10 cellular contexts compared by ENCODE assay signal in the genomic region with DNA sequence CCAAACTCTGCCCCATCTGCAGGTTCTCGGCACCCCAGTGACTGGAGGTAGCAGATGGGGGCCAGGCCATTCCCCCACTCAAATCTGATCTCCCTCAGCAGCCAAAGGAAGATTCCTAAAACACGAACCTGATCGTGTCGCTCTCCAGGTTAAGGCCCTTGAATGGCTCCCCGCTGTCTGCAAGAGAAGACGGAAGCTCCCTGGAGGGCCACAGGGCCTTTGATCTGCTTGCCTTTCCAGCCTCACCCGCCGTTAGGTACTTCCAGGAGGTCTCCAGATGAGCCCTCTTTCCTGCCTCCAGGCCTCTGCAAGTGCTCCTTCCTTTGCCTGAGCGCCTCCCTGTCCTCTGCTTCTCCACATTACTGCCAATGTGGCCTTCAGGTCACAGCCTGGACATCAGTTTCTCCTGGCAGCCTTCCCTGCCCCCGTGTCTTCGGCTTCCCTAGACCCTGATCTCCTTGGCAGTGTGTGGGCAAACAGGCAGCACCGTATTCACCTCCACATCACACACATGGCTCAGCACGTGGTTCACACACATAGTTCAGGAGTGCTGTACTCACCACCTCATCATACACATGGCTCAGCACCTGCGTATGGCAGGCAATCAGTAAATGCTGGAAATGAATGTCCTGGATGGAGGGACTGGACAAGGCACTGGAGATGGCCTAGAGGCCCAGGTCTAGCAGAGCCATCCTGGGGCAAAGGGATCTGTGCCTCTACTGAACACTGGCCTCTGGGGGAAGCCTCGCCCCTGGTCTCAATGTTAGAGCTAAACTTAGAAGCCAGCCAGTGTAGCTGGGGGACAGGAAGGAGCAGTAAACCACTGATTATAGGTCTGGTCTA. TPM values are rescaled to one million over a fixed set of nuclear protein-coding genes. Genes with fewer than 3 reads are reported as not detected.
DNase-seq lines count a peak whose midpoint lies in the region; ATAC-seq and TF ChIP-seq lines count a peak whose summit lies in the region.
"Had no signal": no experiment of that assay in that cellular context is flagged by ENCODE, and none has a peak within 500 bp of the region (broad histone marks: within the 10 kb centered on the region; RNA-seq: fewer than 3 reads in every experiment).

No MANE protein-coding gene starts in this region.

- no peak for TF ChIP-seq POLR2A in upper lobe of left lung (IDR thresholded peaks at IDR 0.05)

- peaks cover 31% of the 10 kb centered on the region for H3K4me1 Mint-ChIP-seq in activated naive CD8-positive, alpha-beta T cell treated with anti-CD3 and anti-CD28 coated beads, Interleukin-2, amount 10 ng/mL, durations not matched to agents 7 days and 5 days
- peaks cover 44% of the 10 kb centered on the region for H3K4me1 Mint-ChIP-seq in activated naive CD8-positive, alpha-beta T cell treated with anti-CD3 and anti-CD28 coated beads, Interleukin-2, amount 50 U/mL, for 24 hours
- H3K4me1 Mint-ChIP-seq in mesothelial cell of epicardium: peaks cover 79% of the 10 kb centered on the region

- H3K27me3 ChIP-seq in upper lobe of left lung: no peaks in the 10 kb centered on the region

- no peaks in the 10 kb centered on the region for H3K9me3 ChIP-seq in upper lobe of left lung

- WGBS in upper lobe of left lung, 2 donors: 84 to 90% methylated on average over 10 to 15 of the region's 15 CpGs

- H3K36me3 Mint-ChIP-seq in activated naive CD8-positive, alpha-beta T cell treated with anti-CD3 and anti-CD28 coated beads, Interleukin-2, amount 10 ng/mL, durations not matched to agents 7 days and 5 days: no peaks in the 10 kb centered on the region
- H3K36me3 Mint-ChIP-seq in activated naive CD8-positive, alpha-beta T cell treated with anti-CD3 and anti-CD28 coated beads, Interleukin-2, amount 50 U/mL, for 24 hours (ENCODE audit: low read depth): no peaks in the 10 kb centered on the region
- H3K36me3 Mint-ChIP-seq in mesothelial cell of epicardium: peaks cover 7% of the 10 kb centered on the region

- peaks cover 34 to 52% (median 44%) of the 10 kb centered on the region in 4 donors for H3K4me1 ChIP-seq in upper lobe of left lung

- H3K4me3 ChIP-seq in upper lobe of left lung: no peak overlapping the region

- no peak overlapping the region for H3K4me3 Mint-ChIP-seq in activated naive CD8-positive, alpha-beta T cell treated with anti-CD3 and anti-CD28 coated beads, Interleukin-2, amount 10 ng/mL, durations not matched to agents 7 days and 5 days
- H3K4me3 Mint-ChIP-seq in activated naive CD8-positive, alpha-beta T cell treated with anti-CD3 and anti-CD28 coated beads, Interleukin-2, amount 50 U/mL, for 24 hours: no peak overlapping the region
- no peak overlapping the region for H3K4me3 Mint-ChIP-seq in mesothelial cell of epicardium

- no peak for DNase-seq in activated naive CD8-positive, alpha-beta T cell treated with anti-CD3 and anti-CD28 coated beads, Interleukin-2, amount 10 ng/mL, durations not matched to agents 7 days and 5 days
- DNase-seq in activated naive CD8-positive, alpha-beta T cell treated with anti-CD3 and anti-CD28 coated beads, Interleukin-2, amount 50 U/mL, for 24 hours: no peak
- DNase-seq in mesothelial cell of epicardium (ENCODE audit: low spot score in 2 of 2, unreplicated experiment in 2 of 2) (no peak), upper lobe of left lung (no peak), NCI-H1105 treated with DMSO at 0.1 percent for 48 hours (lab: John Stamatoyannopoulos, UW) (no peak), dedifferentiated amniotic fluid mesenchymal stem cell (ENCODE audit: extremely low spot score) (no peak)
- DNase-seq: effector CD4-positive, alpha-beta T cell; NCI-H2107 had no signal

- no peak for TF ChIP-seq EP300 in upper lobe of left lung (IDR thresholded peaks at IDR 0.05)

- H3K27ac ChIP-seq in cingulate gyrus (ENCODE audit: low read depth, low read length): peak overlapping the region; percentile 97
- H3K27ac ChIP-seq in upper lobe of left lung: peak overlapping the region; percentile 78 to 81 (median 80)

- peak overlapping the region; percentile 37 for H3K27ac Mint-ChIP-seq in activated naive CD8-positive, alpha-beta T cell treated with anti-CD3 and anti-CD28 coated beads, Interleukin-2, amount 10 ng/mL, durations not matched to agents 7 days and 5 days
- H3K27ac Mint-ChIP-seq in activated naive CD8-positive, alpha-beta T cell treated with anti-CD3 and anti-CD28 coated beads, Interleukin-2, amount 50 U/mL, for 24 hours: no peak overlapping the region
- H3K27ac Mint-ChIP-seq in mesothelial cell of epicardium: peak overlapping the region; percentile 98

- H3K36me3 ChIP-seq in upper lobe of left lung: peaks cover 0 to 33% (median 25%) of the 10 kb centered on the region in 4 donors

- TF ChIP-seq CTCF in mesothelial cell of epicardium (IDR thresholded peaks at IDR 0.05; ENCODE audit: unreplicated experiment): no peak
- no peak for TF ChIP-seq CTCF in upper lobe of left lung (IDR thresholded peaks at IDR 0.05)

- peaks cover 37% of the 10 kb centered on the region for H3K27me3 Mint-ChIP-seq in activated naive CD8-positive, alpha-beta T cell treated with anti-CD3 and anti-CD28 coated beads, Interleukin-2, amount 10 ng/mL, durations not matched to agents 7 days and 5 days
- H3K27me3 Mint-ChIP-seq in activated naive CD8-positive, alpha-beta T cell treated with anti-CD3 and anti-CD28 coated beads, Interleukin-2, amount 50 U/mL, for 24 hours: peaks cover 37% of the 10 kb centered on the region
- no peaks in the 10 kb centered on the region for H3K27me3 Mint-ChIP-seq in mesothelial cell of epicardium (ENCODE audit: low read depth)

- ATAC-seq in activated naive CD8-positive, alpha-beta T cell treated with anti-CD3 and anti-CD28 coated beads, Interleukin-2, amount 10 ng/mL, durations not matched to agents 7 days and 5 days (ENCODE audit: low read depth): peak; percentile 45
- ATAC-seq in activated naive CD8-positive, alpha-beta T cell treated with anti-CD3 and anti-CD28 coated beads, Interleukin-2, amount 50 U/mL, for 24 hours: no peak
- ATAC-seq in upper lobe of left lung (ENCODE audit: low FRiP score in 2 of 2) (no peak), GM18511 (IDR thresholded peaks at IDR 0.05; ENCODE audit: unreplicated experiment) (no peak)

- no peaks in the 10 kb centered on the region for H3K9me3 Mint-ChIP-seq in activated naive CD8-positive, alpha-beta T cell treated with anti-CD3 and anti-CD28 coated beads, Interleukin-2, amount 10 ng/mL, durations not matched to agents 7 days and 5 days
- H3K9me3 Mint-ChIP-seq in activated naive CD8-positive, alpha-beta T cell treated with anti-CD3 and anti-CD28 coated beads, Interleukin-2, amount 50 U/mL, for 24 hours: no peaks in the 10 kb centered on the region
- H3K9me3 Mint-ChIP-seq in mesothelial cell of epicardium: no peaks in the 10 kb centered on the region

- POLR2A ChIA-PET in activated naive CD8-positive, alpha-beta T cell treated with anti-CD3 and anti-CD28 coated beads, Interleukin-2, amount 10 ng/mL, durations not matched to agents 7 days and 5 days (lab: Charles Lee): interaction anchor here (0.7 to 1.2 kb wide), 2 partner anchors 21 to 208 kb away, joined by 3 read pairs; no protein-coding TSS in a partner anchor

RNA-seq across cellular contexts. Expression of a gene that starts 26.4 kb away (rescaled TPM):
- total RNA-seq in activated naive CD8-positive, alpha-beta T cell treated with anti-CD3 and anti-CD28 coated beads, Interleukin-2, amount 10 ng/mL, durations not matched to agents 7 days and 5 days: 10 to 100 TPM; 32.1 to 38.2 TPM
- total RNA-seq in mesothelial cell of epicardium (39.9 to 44.5 TPM (median 42.1 TPM) in 3 replicates), upper lobe of left lung (10 to 100 TPM; 11.4 to 50.6 (median 19.1) TPM)
